Comparison of ENCODE assay signal across 21 cellular contexts in genomic region chr4:123064390-123064789, GRCh38.
DNase-seq lines count a peak whose midpoint lies in the region; ATAC-seq, FAIRE-seq and TF ChIP-seq lines count a peak whose summit lies in the region.
"Had no signal": no experiment of that assay in that cellular context is flagged by ENCODE, and none has a peak within 500 bp of the region (broad histone marks: within the 10 kb centered on the region; RNA-seq: fewer than 3 reads in every experiment).

No MANE protein-coding gene starts in this region.

- H3K79me2 ChIP-seq in keratinocyte (ENCODE audit: control insufficient read depth, insufficient read depth, low read length) = no peaks in the 10 kb centered on the region

- no peak for TF ChIP-seq CTCF in A549 (IDR thresholded peaks at IDR 0.05)
- no peak for TF ChIP-seq CTCF in bronchial epithelial cell (IDR thresholded peaks at IDR 0.05; ENCODE audit: insufficient read depth, low read length, severe bottlenecking)
- no peak for TF ChIP-seq CTCF in keratinocyte (optimal IDR thresholded peaks at IDR 0.05 in 1 of 3, IDR thresholded peaks at IDR 0.05 in 1 of 3, conservative IDR thresholded peaks at IDR 0.05 in 1 of 3; ENCODE audit: extremely low read depth in 1 of 3, insufficient read depth in 2 of 3, low read length in 3 of 3)

- H3K9me3 ChIP-seq in A549 = no peaks in the 10 kb centered on the region
- H3K9me3 ChIP-seq in keratinocyte (ENCODE audit: control insufficient read depth, low read depth, low read length) = no peaks in the 10 kb centered on the region
- H3K9me3 ChIP-seq: heart right ventricle, upper lobe of left lung had no signal

- CTCF ChIA-PET in A549 (lab: Yijun Ruan, JAX) = no interaction called here

- no peak for TF ChIP-seq POLR2A in A549 (IDR thresholded peaks at IDR 0.05; ENCODE audit: low read length)

- H3K27ac ChIP-seq in A549 (peak overlapping the region; percentile 50 to 66; a peak in 5 of 6 replicates), keratinocyte (ENCODE audit: control insufficient read depth, insufficient read depth, low read length) (no peak overlapping the region)
- H3K27ac ChIP-seq: coronary artery, heart right ventricle, upper lobe of left lung had no signal

- no peak overlapping the region for H2AFZ ChIP-seq in keratinocyte (ENCODE audit: control insufficient read depth, low read length)

- POLR2A ChIA-PET in A549 (lab: Yijun Ruan, JAX) = no interaction called here

- no peak overlapping the region for H3K4me3 ChIP-seq in A549
- H3K4me3 ChIP-seq in bronchial epithelial cell (ENCODE audit: low read depth, low read length) = no peak overlapping the region
- H3K4me3 ChIP-seq in keratinocyte (ENCODE audit: control insufficient read depth in 2 of 3, extremely low read depth in 1 of 3, insufficient read depth in 2 of 3, low read depth in 1 of 3, low read length in 3 of 3) = no peak overlapping the region
- H3K4me3 ChIP-seq: coronary artery, heart right ventricle, upper lobe of left lung had no signal

- H3K36me3 ChIP-seq in bronchial epithelial cell (ENCODE audit: control insufficient read depth, insufficient read depth, low read length) = no peaks in the 10 kb centered on the region
- H3K36me3 ChIP-seq in keratinocyte (ENCODE audit: control insufficient read depth in 2 of 2, extremely low read depth in 1 of 2, insufficient read depth in 2 of 2, low read length in 2 of 2) = no peaks in the 10 kb centered on the region
- H3K36me3 ChIP-seq: upper lobe of left lung had no signal

- dilution Hi-C loops in keratinocyte (cut with MboI; ENCODE audit: extremely low pct_ligation_motif_present, low sequenced_read_pairs) = no loop called here

- TF ChIP-seq RAD21 in A549 (conservative IDR thresholded peaks at IDR 0.05 in 1 of 2, IDR thresholded peaks at IDR 0.05 in 1 of 2) = no peak

- no peak overlapping the region for H3K9ac ChIP-seq in keratinocyte (ENCODE audit: control insufficient read depth, extremely low read depth, insufficient read depth, low read length)

- peaks cover 20% of the 10 kb centered on the region for H3K4me1 ChIP-seq in A549
- peaks cover 11% of the 10 kb centered on the region for H3K4me1 ChIP-seq in keratinocyte (ENCODE audit: control insufficient read depth, extremely low read depth, insufficient read depth, low read length)
- H3K4me1 ChIP-seq: heart right ventricle, upper lobe of left lung had no signal

- FAIRE-seq in A549 (lab: Jason Lieb, UNC) = no peak
- peak; percentile 86 for FAIRE-seq in bronchial epithelial cell (lab: Jason Lieb, UNC)
- FAIRE-seq in keratinocyte (lab: Jason Lieb, UNC) = peak; percentile 84
- FAIRE-seq: GM18507 had no signal

- H3K9me1 ChIP-seq in keratinocyte (ENCODE audit: control insufficient read depth, extremely low read depth, insufficient read depth, low read length) = no peaks in the 10 kb centered on the region

- H4K20me1 ChIP-seq in keratinocyte (ENCODE audit: control insufficient read depth, extremely low read depth, insufficient read depth, low read length) = no peaks in the 10 kb centered on the region

- peak; percentile 10 to 50; a peak in 1 of 5 replicates for TF ChIP-seq EP300 in A549 (IDR thresholded peaks at IDR 0.05)

- H3K4me2 ChIP-seq in A549 (peak overlapping the region; percentile 54), keratinocyte (ENCODE audit: control insufficient read depth, extremely low read depth, insufficient read depth, low read depth, low read length) (no peak overlapping the region)

- H3K27me3 ChIP-seq in bronchial epithelial cell (ENCODE audit: control insufficient read depth, insufficient read depth, low read length) (no peaks in the 10 kb centered on the region), keratinocyte (ENCODE audit: control insufficient read depth, extremely low read depth, insufficient read depth, low read length) (no peaks in the 10 kb centered on the region)
- H3K27me3 ChIP-seq: heart right ventricle, upper lobe of left lung had no signal

- 21% methylated on average over 1 of the region's 1 CpG for WGBS in A549 (ENCODE audit: missing lambda C conversion rate)

- in situ Hi-C loops in ACHN (cut with HindIII; ENCODE audit: low pct_ligation_motif_present, low pct_unique_long_range_greater_than_20kb, low sequenced_read_pairs) = no loop called here

- intact Hi-C loops in left colon (cut with DNase I, micrococcal nuclease) = no loop called here

- ATAC-seq in A549 (peak; percentile 86 to 100), GM18867 (IDR thresholded peaks at IDR 0.05; ENCODE audit: unreplicated experiment) (no peak), left colon (no peak)
- ATAC-seq: activated CD4-positive, alpha-beta T cell treated with anti-CD3 and anti-CD28 coated beads for 36 hours; heart right ventricle; stimulated activated naive CD8-positive, alpha-beta T cell treated with anti-CD3 and anti-CD28 coated beads, Interleukin-15, Interleukin-2, amounts not matched to agents 100 U/mL and 50 U/mL, for 24 hours had no signal

- peak; percentile 11 to 68 for DNase-seq in A549 (ENCODE audit: low read depth in 1 of 2, low spot score in 1 of 2)
- peak; percentile 1 for DNase-seq in HuH-7.5 (ENCODE audit: low spot score)
- peak; percentile 99 for DNase-seq in bronchial epithelial cell (ENCODE audit: low read depth)
- DNase-seq in keratinocyte (ENCODE audit: low read depth, low spot score) = peak; percentile 46
- DNase-seq in NCI-H446 treated with DMSO at 0.1 percent for 48 hours (lab: John Stamatoyannopoulos, UW) = no peak
- no peak for DNase-seq in ACHN
- no peak for DNase-seq in left colon
- DNase-seq: activated CD4-positive, alpha-beta T cell treated with anti-CD3 and anti-CD28 coated beads for 36 hours; anterior cingulate cortex; heart right ventricle; islet precursor cell; MM.1S; NCI-H2029; NCI-H526 treated with DMSO at 0.1 percent for 48 hours; nephron progenitor cell; stimulated activated CD4-positive, alpha-beta T cell treated with anti-CD3 and anti-CD28 coated beads, Interleukin-15, amount 100 ng/mL, for 24 hours; stimulated activated naive CD8-positive, alpha-beta T cell treated with anti-CD3 and anti-CD28 coated beads, Interleukin-15, Interleukin-2, amounts not matched to agents 100 U/mL and 50 U/mL, for 24 hours; upper lobe of left lung had no signal

TF ChIP-seq in A549, 52 proteins besides CTCF, POLR2A, EP300 and RAD21:
- TF ChIP-seq HOXA7 (CRISPR knock-in tag; IDR thresholded peaks at IDR 0.05) (no peak), CEBPB (IDR thresholded peaks at IDR 0.05) (peak; percentile 57 to 65; a peak in 2 of 4 replicates), SREBF2 (IDR thresholded peaks at IDR 0.05) (no peak), GATA3 (IDR thresholded peaks at IDR 0.05; ENCODE audit: borderline replicate concordance) (0 out of 2 replicates have a peak, but pooled peaks have one; percentile 11), E2F6 (IDR thresholded peaks at IDR 0.05; ENCODE audit: borderline replicate concordance, low read depth) (no peak), MAX (IDR thresholded peaks at IDR 0.05) (no peak), JUNB (IDR thresholded peaks at IDR 0.05) (peak; percentile 62; the same call in 1 of the 2 replicates), ZC3H11A (IDR thresholded peaks at IDR 0.05) (no peak), FOSL2 (IDR thresholded peaks at IDR 0.05) (0 out of 2 replicates have a peak, but pooled peaks have one; percentile 17), FOSL2 (CRISPR knock-in tag; IDR thresholded peaks at IDR 0.05) (peak; percentile 54), RNF2 (IDR thresholded peaks at IDR 0.05; ENCODE audit: borderline replicate concordance, low read depth) (no peak)

Comparison
In these comparisons a context has a peak if more than half of its experiments do, and no peak if none do; other contexts are left out.
1. ATAC-seq: peak in A549 (2 of 2); none in GM18867 (single experiment) and left colon (single experiment).
2. DNase-seq: peak in A549 (2 of 2), HuH-7.5 (single experiment), bronchial epithelial cell (single experiment) and keratinocyte (single experiment); none in NCI-H446 treated with DMSO at 0.1 percent for 48 hours (single experiment), ACHN (single experiment) and left colon (0 of 2).